In the genomic region with DNA sequence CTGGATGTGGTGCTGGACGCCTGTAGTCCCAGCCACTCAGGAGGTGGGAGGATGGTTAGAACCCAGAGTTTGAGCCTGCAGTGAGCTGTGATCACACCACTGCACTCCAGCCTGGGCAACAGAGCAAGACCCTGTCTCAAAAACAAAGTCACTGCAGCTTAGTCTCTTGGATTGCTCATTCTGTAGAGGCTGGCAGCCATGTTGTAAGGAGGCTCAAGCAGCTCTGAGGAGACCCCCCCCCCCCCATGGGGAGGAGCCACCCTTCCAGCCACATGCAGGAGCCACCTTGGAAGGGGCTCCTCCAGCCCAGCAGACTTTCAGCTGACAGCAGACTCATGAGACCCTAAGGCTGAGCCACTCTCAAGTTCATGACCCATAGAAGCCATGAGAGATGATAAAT, we compare ENCODE assay signal across 20 cellular contexts.
DNase-seq lines count a peak whose midpoint lies in the region; ATAC-seq, FAIRE-seq and TF ChIP-seq lines count a peak whose summit lies in the region.
"Had no signal": no experiment of that assay in that cellular context is flagged by ENCODE, and none has a peak within 500 bp of the region (broad histone marks: within the 10 kb centered on the region; RNA-seq: fewer than 3 reads in every experiment).

No MANE protein-coding gene starts in this region.

- H3K4me1 Mint-ChIP-seq in CD4-positive, alpha-beta T cell (ENCODE audit: low read depth): peaks cover 36% of the 10 kb centered on the region

- no peak for TF ChIP-seq POLR2A in HepG2 (IDR thresholded peaks at IDR 0.05; ENCODE audit: insufficient read depth in 1 of 2, low read depth in 2 of 2, low read length in 2 of 2)
- TF ChIP-seq POLR2A in right lobe of liver (IDR thresholded peaks at IDR 0.05): no peak
- no peak for TF ChIP-seq POLR2A in K562 (conservative IDR thresholded peaks at IDR 0.05)
- no peak for TF ChIP-seq POLR2A in suprapubic skin (IDR thresholded peaks at IDR 0.05)

- H3K4me2 ChIP-seq in HepG2 (ENCODE audit: low read depth, low read length) (0 out of 2 replicates have a peak overlapping the region, but pooled peaks have one; percentile 8), K562 (ENCODE audit: insufficient read depth, low read length) (no peak overlapping the region)

- no peaks in the 10 kb centered on the region for H3K9me3 Mint-ChIP-seq in CD4-positive, alpha-beta T cell

- H3K9me1 ChIP-seq in K562 (ENCODE audit: control insufficient read depth, insufficient read depth, low read length): no peaks in the 10 kb centered on the region

- no TSS peak for BruUV-seq in HepG2 (replicated peaks; lab: Mats Ljungman, UMichigan)
- BruUV-seq in K562 (replicated peaks; lab: Mats Ljungman, UMichigan): no TSS peak

- H4K20me1 ChIP-seq in HepG2 (ENCODE audit: insufficient read depth, low read length) (no peaks in the 10 kb centered on the region), K562 (replicated peaks; ENCODE audit: control insufficient read depth, insufficient read depth, low read length) (no peaks in the 10 kb centered on the region)

- H3K4me3 Mint-ChIP-seq in CD4-positive, alpha-beta T cell: no peak overlapping the region
- H3K4me3 Mint-ChIP-seq: CD8-positive, alpha-beta T cell; IgD-negative memory B cell had no signal

- TF ChIP-seq CTCF in HepG2 (CRISPR knock-in tag; IDR thresholded peaks at IDR 0.05) (no peak), right lobe of liver (IDR thresholded peaks at IDR 0.05) (no peak), K562 (IDR thresholded peaks at IDR 0.05 in 2 of 3, conservative IDR thresholded peaks at IDR 0.05 in 1 of 3; ENCODE audit: insufficient read depth in 2 of 3, low read depth in 1 of 3, low read length in 3 of 3) (no peak), suprapubic skin (IDR thresholded peaks at IDR 0.05) (no peak)
- TF ChIP-seq CTCF in CD4-positive, alpha-beta T cell (IDR thresholded peaks at IDR 0.05): no peak

- H3K27ac ChIP-seq in HepG2 (ENCODE audit: extremely low read length, insufficient read depth, low read length) (no peak overlapping the region), right lobe of liver (no peak overlapping the region), K562 (ENCODE audit: extremely low read depth, low read depth, low read length) (no peak overlapping the region), suprapubic skin (peak overlapping the region; percentile 89)
- H3K27ac ChIP-seq in CD4-positive, alpha-beta T cell (ENCODE audit: low read depth, low read length): no peak overlapping the region

- POLR2A ChIA-PET in HepG2 (lab: Yijun Ruan, JAX) (interaction anchor here (1.6 kb wide), 1 partner anchor 15 kb away, joined by 4 read pairs; no protein-coding TSS in a partner anchor), K562 (lab: Yijun Ruan, JAX) (interaction anchor here (0.6 kb wide), 1 partner anchor 14 kb away, joined by 3 read pairs; no protein-coding TSS in a partner anchor)
- POLR2A ChIA-PET in CD4-positive, alpha-beta T cell (lab: Charles Lee): no interaction called here

- ATAC-seq in HepG2: no peak
- no peak for ATAC-seq in right lobe of liver
- ATAC-seq in CD4-positive, alpha-beta T cell (ENCODE audit: poor library complexity): no peak
- ATAC-seq in K562: no peak
- ATAC-seq: CD8-positive, alpha-beta T cell; GM12878 had no signal

- CTCF ChIA-PET in HepG2 (lab: Yijun Ruan, JAX; ENCODE audit: low intra/inter-chr PET ratio, low total read pairs): no interaction called here
- CTCF ChIA-PET in CD4-positive, alpha-beta T cell (lab: Charles Lee): no interaction called here
- CTCF ChIA-PET in K562 (lab: Yijun Ruan, JAX; ENCODE audit: low intra/inter-chr PET ratio): no interaction called here

- H3K4me3 ChIP-seq in HepG2 (replicated peaks in 1 of 3; ENCODE audit: insufficient read depth in 1 of 3, low read depth in 2 of 3, low read length in 3 of 3): no peak overlapping the region
- H3K4me3 ChIP-seq in right lobe of liver: no peak overlapping the region
- H3K4me3 ChIP-seq in K562: no peak overlapping the region
- no peak overlapping the region for H3K4me3 ChIP-seq in suprapubic skin
- H3K4me3 ChIP-seq: GM12878 had no signal

- intact Hi-C loops in HepG2 (cut with micrococcal nuclease; ENCODE audit: unreplicated experiment): no loop called here
- intact Hi-C loops in right lobe of liver (cut with DNase I): no loop called here
- intact Hi-C loops in CD4-positive, alpha-beta T cell (cut with DNase I, micrococcal nuclease): no loop called here
- intact Hi-C loops in K562 (cut with micrococcal nuclease): no loop called here

- TF ChIP-seq EP300 in HepG2 (IDR thresholded peaks at IDR 0.05; ENCODE audit: low read depth in 2 of 2, low read length in 2 of 2) (no peak), HepG2 (CRISPR knock-in tag; IDR thresholded peaks at IDR 0.05; ENCODE audit: borderline replicate concordance) (no peak), K562 (IDR thresholded peaks at IDR 0.05; ENCODE audit: low read length) (no peak), suprapubic skin (IDR thresholded peaks at IDR 0.05) (no peak)

- no peak for DNase-seq in HepG2 (ENCODE audit: low spot score)
- no peak for DNase-seq in right lobe of liver
- no peak for DNase-seq in CD4-positive, alpha-beta T cell
- DNase-seq in K562 (ENCODE audit: extremely low read depth in 1 of 4, low spot score in 3 of 4): no peak
- DNase-seq in suprapubic skin (ENCODE audit: low spot score in 2 of 2): no peak
- no peak for DNase-seq in dedifferentiated amniotic fluid mesenchymal stem cell (ENCODE audit: extremely low spot score)
- DNase-seq in activated CD8-positive, alpha-beta memory T cell treated with anti-CD3 and anti-CD28 coated beads for 24 hours: no peak
- DNase-seq in activated CD4-positive, CD25-positive, alpha-beta regulatory T cell (lab: John Stamatoyannopoulos, UW): no peak
- DNase-seq: ACHN; BE2C; Calu3; CD8-positive, alpha-beta T cell; DMS79 treated with DMSO at 0.1 percent for 48 hours; GOT3; H7 had no signal

- peak overlapping the region; percentile 68 for H3K27ac Mint-ChIP-seq in CD4-positive, alpha-beta T cell
- H3K27ac Mint-ChIP-seq: CD14-positive monocyte; CD8-positive, alpha-beta T cell; IgD-negative memory B cell had no signal

- H3K9ac ChIP-seq in HepG2 (ENCODE audit: insufficient read depth, low read depth, low read length) (no peak overlapping the region), K562 (ENCODE audit: insufficient read depth in 1 of 2, low read depth in 2 of 2, low read length in 2 of 2) (no peak overlapping the region)

- TF ChIP-seq RAD21 in HepG2 (CRISPR knock-in tag; IDR thresholded peaks at IDR 0.05): no peak
- no peak for TF ChIP-seq RAD21 in K562 (CRISPR knock-in tag; conservative IDR thresholded peaks at IDR 0.05 in 1 of 2, IDR thresholded peaks at IDR 0.05 in 1 of 2)

- H3K9me3 ChIP-seq in HepG2 (ENCODE audit: low read length): peaks cover 6% of the 10 kb centered on the region; the same call in 1 of the 2 replicates
- no peaks in the 10 kb centered on the region for H3K9me3 ChIP-seq in right lobe of liver
- no peaks in the 10 kb centered on the region for H3K9me3 ChIP-seq in CD4-positive, alpha-beta T cell (ENCODE audit: control insufficient read depth, low read length)
- 0 out of 2 replicates have a peak, but pooled peaks cover 4% of the 10 kb centered on the region for H3K9me3 ChIP-seq in K562 (replicated peaks; ENCODE audit: control insufficient read depth, insufficient read depth, low read depth, low read length)
- no peaks in the 10 kb centered on the region for H3K9me3 ChIP-seq in suprapubic skin
- H3K9me3 ChIP-seq: BE2C had no signal

- H3K36me3 ChIP-seq in HepG2 (replicated peaks in 1 of 2; ENCODE audit: control insufficient read depth in 1 of 2, insufficient read depth in 2 of 2, low read length in 2 of 2) (no peaks in the 10 kb centered on the region), right lobe of liver (no peaks in the 10 kb centered on the region), K562 (ENCODE audit: control insufficient read depth, insufficient read depth, low read length) (no peaks in the 10 kb centered on the region), suprapubic skin (no peaks in the 10 kb centered on the region)
- H3K36me3 ChIP-seq: BE2C had no signal

- no peak overlapping the region for H2AFZ ChIP-seq in HepG2 (ENCODE audit: low read length)
- no peak overlapping the region for H2AFZ ChIP-seq in K562 (ENCODE audit: low read depth, low read length)

- in situ Hi-C loops in HepG2 (cut with HindIII; ENCODE audit: extremely low pct_ligation_motif_present, low pct_unique_long_range_greater_than_20kb) (no loop called here), K562 (cut with MboI) (no loop called here)

- H3K27me3 Mint-ChIP-seq in CD4-positive, alpha-beta T cell: no peaks in the 10 kb centered on the region

- H3K36me3 Mint-ChIP-seq in CD4-positive, alpha-beta T cell (ENCODE audit: low read depth): no peaks in the 10 kb centered on the region
- H3K36me3 Mint-ChIP-seq: CD8-positive, alpha-beta T cell; IgD-negative memory B cell had no signal

- H3K79me2 ChIP-seq in HepG2 (ENCODE audit: insufficient read depth, low read length) (no peaks in the 10 kb centered on the region), K562 (ENCODE audit: control insufficient read depth, insufficient read depth, low read length) (no peaks in the 10 kb centered on the region)

- 82% methylated on average over 1 of the region's 1 CpG for WGBS in HepG2 (ENCODE audit: low lambda C conversion rate)
- no CpG with 5 or more reads among the region's 1 CpG for WGBS in right lobe of liver (ENCODE audit: insufficient coverage, low coverage, low lambda C conversion rate, missing lambda C conversion rate)
- WGBS in K562 (ENCODE audit: insufficient coverage, low coverage, missing lambda C conversion rate): 0% methylated on average over 1 of the region's 1 CpG
- WGBS in suprapubic skin: 67% methylated on average over 1 of the region's 1 CpG

- H3K27me3 ChIP-seq in HepG2 (ENCODE audit: control insufficient read depth in 1 of 2, insufficient read depth in 2 of 2, low read length in 2 of 2) (peaks cover 4 to 33% of the 10 kb centered on the region in 2 experiments; a peak in 3 of 5 replicates), right lobe of liver (no peaks in the 10 kb centered on the region), K562 (ENCODE audit: control insufficient read depth in 2 of 2, insufficient read depth in 2 of 2, low read length in 2 of 2) (peaks cover 25 to 82% of the 10 kb centered on the region in 2 experiments), suprapubic skin (peaks cover 27% of the 10 kb centered on the region)
- no peaks in the 10 kb centered on the region for H3K27me3 ChIP-seq in CD4-positive, alpha-beta T cell (ENCODE audit: control insufficient read depth, insufficient read depth, low read length)
- H3K27me3 ChIP-seq: BE2C had no signal

- H3K4me1 ChIP-seq in HepG2 (ENCODE audit: insufficient read depth, low read length): peaks cover 32% of the 10 kb centered on the region
- H3K4me1 ChIP-seq in right lobe of liver: peaks cover 0 to 3% (median 0%) of the 10 kb centered on the region in 4 donors
- H3K4me1 ChIP-seq in K562 (replicated peaks in 1 of 2; ENCODE audit: control insufficient read depth in 2 of 2, insufficient read depth in 2 of 2, low read length in 2 of 2): peaks cover 6 to 21% of the 10 kb centered on the region in 2 experiments
- peaks cover 45% of the 10 kb centered on the region for H3K4me1 ChIP-seq in suprapubic skin
- H3K4me1 ChIP-seq: BE2C had no signal

- no peak for FAIRE-seq in HepG2 (lab: Jason Lieb, UNC)
- no peak for FAIRE-seq in K562 (lab: Jason Lieb, UNC)
- FAIRE-seq: A204.1, GM12878, HTR-8/SVneo had no signal

TF ChIP-seq in HepG2, 621 proteins besides CTCF, POLR2A, EP300 and RAD21 (continues in another document):
- no peak for TF ChIP-seq GLI4 (CRISPR knock-in tag; IDR thresholded peaks at IDR 0.05; ENCODE audit: borderline replicate concordance)

Comparison
In these comparisons a context has a peak if more than half of its experiments do, and no peak if none do; other contexts are left out.
1. Of the 241 proteins assayed by ChIP-seq in both HepG2 and K562: peak only in HepG2: none; only in K562: YY1; in both: ZNF121; in neither: 238; mixed calls (peak in some experiments, not most) for 1.